ENCODE assay signal across 8 cellular contexts in genomic region chr9:38620483-38621433, GRCh38. TPM values are rescaled to one million over a fixed set of nuclear protein-coding genes. Genes with fewer than 3 reads are reported as not detected.
DNase-seq lines count a peak whose midpoint lies in the region; ATAC-seq lines count a peak whose summit lies in the region.

Gene ANKRD18A, minus strand, starts transcription at chr9:38620596. Its CDS starts 311 bp downstream, at chr9:38620285.

- intact Hi-C loops in dendritic cell treated with granulocyte-macrophage colony-stimulating factor and Interleukin-4, amounts not matched to agents 40 ng/mL and 50 ng/mL, for 4 days (cut with micrococcal nuclease) = loop anchor here (5.0 kb wide), 1 partner anchor 52 kb away; no protein-coding TSS in a partner anchor

- peak; percentile 77 for ATAC-seq in GM18498 (IDR thresholded peaks at IDR 0.05; ENCODE audit: unreplicated experiment)
- peak; percentile 75 for ATAC-seq in HG02885 (IDR thresholded peaks at IDR 0.05; ENCODE audit: poor library complexity, unreplicated experiment)
- ATAC-seq in left lobe of liver = peak; percentile 88

- peak within 1 kb of the TSS; percentile 60 for H3K27ac Mint-ChIP-seq in dendritic cell treated with granulocyte-macrophage colony-stimulating factor and Interleukin-4, amounts not matched to agents 40 ng/mL and 50 ng/mL, for 4 days

- peaks cover 36% of the 10 kb centered on the region for H3K27me3 Mint-ChIP-seq in dendritic cell treated with granulocyte-macrophage colony-stimulating factor and Interleukin-4, amounts not matched to agents 40 ng/mL and 50 ng/mL, for 4 days

- peaks cover 8% of the 10 kb centered on the region for H3K36me3 Mint-ChIP-seq in dendritic cell treated with granulocyte-macrophage colony-stimulating factor and Interleukin-4, amounts not matched to agents 40 ng/mL and 50 ng/mL, for 4 days (ENCODE audit: low read depth)

- H3K4me3 Mint-ChIP-seq in dendritic cell treated with granulocyte-macrophage colony-stimulating factor and Interleukin-4, amounts not matched to agents 40 ng/mL and 50 ng/mL, for 4 days = peak within 1 kb of the TSS; percentile 88

- no peaks in the 10 kb centered on the region for H3K9me3 Mint-ChIP-seq in dendritic cell treated with granulocyte-macrophage colony-stimulating factor and Interleukin-4, amounts not matched to agents 40 ng/mL and 50 ng/mL, for 4 days

- H3K4me1 Mint-ChIP-seq in dendritic cell treated with granulocyte-macrophage colony-stimulating factor and Interleukin-4, amounts not matched to agents 40 ng/mL and 50 ng/mL, for 4 days (ENCODE audit: low read depth) = peaks cover 26% of the 10 kb centered on the region

- DNase-seq in NCI-H2107 (lab: John Stamatoyannopoulos, UW) (peak; percentile 58), left lobe of liver (ENCODE audit: low spot score) (peak; percentile 88), HCEC 1CT (no peak)
- peak; percentile 50 to 72 for DNase-seq in activated CD4-positive, alpha-beta T cell treated with anti-CD3 and anti-CD28 coated beads for 24 hours (ENCODE audit: low read depth in 2 of 2)
- peak; percentile 45 to 66 for DNase-seq in stimulated activated CD4-positive, alpha-beta T cell treated with anti-CD3 and anti-CD28 coated beads, Interleukin-1b, Interleukin-23, amount 100 ng/mL, for 4 hours (ENCODE audit: low read depth in 2 of 2)

RNA-seq across cellular contexts. Expression of gene ANKRD18A, which starts in this region (rescaled TPM):
- total RNA-seq in left lobe of liver = 1.6 TPM
